8 cellular contexts compared by ENCODE assay signal in genomic region chr6:30683980-30684338, GRCh38. TPM values are rescaled to one million over a fixed set of nuclear protein-coding genes. Genes with fewer than 3 reads are reported as not detected.
A peak's percentile ranks its signal among the peaks of the same experiment; 100 is the strongest.
DNase-seq lines count a peak whose midpoint lies in the region; ATAC-seq and TF ChIP-seq lines count a peak whose summit lies in the region.

No MANE protein-coding gene starts in this region.

- BruUV-seq in Calu3 (replicated peaks; lab: Mats Ljungman, UMichigan): no TSS peak
- no TSS peak for BruUV-seq in Panc1 (replicated peaks; lab: Mats Ljungman, UMichigan)

- CTCF ChIA-PET in Calu3 (lab: Charles Lee): interaction anchor here (0.6 kb wide), 1 partner anchor 301 kb away, joined by 4 read pairs; no protein-coding TSS in a partner anchor
- CTCF ChIA-PET in Panc1 (lab: Charles Lee): interaction anchor here (0.7 kb wide), 1 partner anchor 43 kb away, joined by 5 read pairs; no protein-coding TSS in a partner anchor

- H3K4me3 Mint-ChIP-seq in Calu3 (ENCODE audit: low read depth, unreplicated experiment): peak overlapping the region; percentile 41

- TF ChIP-seq POLR2A in ovary (IDR thresholded peaks at IDR 0.05): no peak

- H3K9me3 Mint-ChIP-seq in Calu3 (ENCODE audit: low read depth, unreplicated experiment): no peaks in the 10 kb centered on the region

- H3K4me3 ChIP-seq in Panc1 (ENCODE audit: low read depth in 2 of 2, low read length in 2 of 2): peak overlapping the region; percentile 85 to 96
- peak overlapping the region; percentile 70 for H3K4me3 ChIP-seq in epithelial cell of esophagus (ENCODE audit: low read length)
- H3K4me3 ChIP-seq in ovary: peak overlapping the region; percentile 54

- H3K27me3 ChIP-seq in Panc1 (ENCODE audit: control insufficient read depth, insufficient read depth, low read length): no peaks in the 10 kb centered on the region
- no peaks in the 10 kb centered on the region for H3K27me3 ChIP-seq in ovary

- peak overlapping the region; percentile 96 for H3K27ac ChIP-seq in Panc1 (ENCODE audit: low read length)
- H3K27ac ChIP-seq in ovary: peak overlapping the region; percentile 95 to 96

- H3K27ac Mint-ChIP-seq in Calu3 (ENCODE audit: unreplicated experiment): peak overlapping the region; percentile 4

- in situ Hi-C loops in Panc1 (cut with HindIII; ENCODE audit: low pct_unique_long_range_greater_than_20kb, low sequenced_read_pairs): no loop called here

- H3K4me1 Mint-ChIP-seq in Calu3 (ENCODE audit: low read depth, unreplicated experiment): peaks cover 84% of the 10 kb centered on the region

- TF ChIP-seq CTCF in Calu3 (IDR thresholded peaks at IDR 0.05; ENCODE audit: unreplicated experiment) (no peak), Panc1 (IDR thresholded peaks at IDR 0.05) (no peak), epithelial cell of esophagus (IDR thresholded peaks at IDR 0.05; ENCODE audit: insufficient read depth, low read depth, low read length, missing control alignments) (no peak), ovary (IDR thresholded peaks at IDR 0.05) (no peak)

- no peak for ATAC-seq in Panc1
- ATAC-seq in left colon: no peak
- ATAC-seq in GM21619 (IDR thresholded peaks at IDR 0.05; ENCODE audit: unreplicated experiment): no peak

- DNase-seq in Calu3 (no peak), Panc1 (ENCODE audit: low read depth, low spot score) (no peak), epithelial cell of esophagus (ENCODE audit: low read depth) (peak; percentile 21), ovary (no peak), dedifferentiated amniotic fluid mesenchymal stem cell (ENCODE audit: extremely low spot score) (no peak), left colon (no peak)
- DNase-seq in stimulated activated CD4-positive, alpha-beta T cell treated with anti-CD3 and anti-CD28 coated beads, Interleukin-4, amount 100 ng/mL, for 1 hour: no peak

- H3K36me3 ChIP-seq in Panc1 (ENCODE audit: control insufficient read depth, insufficient read depth, low read length): no peaks in the 10 kb centered on the region
- no peaks in the 10 kb centered on the region for H3K36me3 ChIP-seq in ovary

- POLR2A ChIA-PET in Panc1 (lab: Charles Lee): no interaction called here

- intact Hi-C loops in Calu3 (cut with micrococcal nuclease; ENCODE audit: unreplicated experiment) (no loop called here), Panc1 (cut with micrococcal nuclease; ENCODE audit: unreplicated experiment) (loop anchor here (5.0 kb wide), 1 partner anchor 403 kb away; no protein-coding TSS in a partner anchor), ovary (cut with DNase I) (loop anchor here in 2 of 4 donors (10.0 kb wide), 1 partner anchor 201 kb away; the partner anchor contains the start of gene DDR1 (in 2 of the 2)), left colon (cut with DNase I, micrococcal nuclease) (no loop called here)

- no peaks in the 10 kb centered on the region for H3K27me3 Mint-ChIP-seq in Calu3 (ENCODE audit: unreplicated experiment)

- peaks cover 38% of the 10 kb centered on the region for H3K4me1 ChIP-seq in Panc1 (ENCODE audit: control insufficient read depth, insufficient read depth, low read length)
- peaks cover 15% of the 10 kb centered on the region for H3K4me1 ChIP-seq in ovary (ENCODE audit: insufficient read depth)

- H3K9me3 ChIP-seq in Panc1 (ENCODE audit: control insufficient read depth, insufficient read depth, low read depth, low read length): no peaks in the 10 kb centered on the region
- no peaks in the 10 kb centered on the region for H3K9me3 ChIP-seq in ovary

- 16 to 25% (median 24%) methylated on average over 2 of the region's 2 CpGs for WGBS in ovary, 3 donors

- no peak for TF ChIP-seq EP300 in ovary (IDR thresholded peaks at IDR 0.05)

- H3K36me3 Mint-ChIP-seq in Calu3 (ENCODE audit: insufficient read depth, unreplicated experiment): peaks cover 77% of the 10 kb centered on the region

RNA-seq across cellular contexts. Expression of gene PPP1R18, which starts 2.5 kb away (rescaled TPM):
- total RNA-seq in Calu3 (2022) (22.0 and 28.2 TPM in 2 replicates), Panc1 (2021; ENCODE audit: unreplicated experiment) (55.3 TPM), ovary (10 to 100 TPM; 14.7 to 86.4 (median 56.0) TPM), left colon (10 to 100 TPM in 1 of 2 donors, 1 to 10 TPM in 1; 6.3 to 16.7 TPM)
- 40.1 TPM for polyA plus RNA-seq in Panc1 (2012; ENCODE audit: insufficient read length)
- 10 to 100 TPM; 51.0 to 95.9 TPM for polyA plus RNA-seq in ovary

RNA-seq across cellular contexts. Expression of gene NRM, which starts 6.8 kb away (rescaled TPM):
- total RNA-seq in Calu3 (2022) (22.8 and 30.2 TPM in 2 replicates), Panc1 (2021; ENCODE audit: unreplicated experiment) (21.9 TPM), ovary (10 to 100 TPM in 5 of 7 donors, 1 to 10 TPM in 2; 3.4 to 23.2 (median 15.3) TPM), left colon (1 to 10 TPM; 4.6 to 5.4 TPM)
- 26.9 TPM for polyA plus RNA-seq in Panc1 (2012; ENCODE audit: insufficient read length)
- 10 to 100 TPM; 15.3 to 15.4 TPM for polyA plus RNA-seq in ovary

RNA-seq across cellular contexts. Expression of gene DHX16, which starts 11.2 kb away (rescaled TPM):
- 51.6 and 55.6 TPM in 2 replicates for total RNA-seq in Calu3 (2022)
- total RNA-seq in Panc1 (2021; ENCODE audit: unreplicated experiment): 44.5 TPM
- 56.6 TPM for polyA plus RNA-seq in Panc1 (2012; ENCODE audit: insufficient read length)
- 10 to 100 TPM; 18.0 to 27.4 (median 22.5) TPM for total RNA-seq in ovary
- 10 to 100 TPM; 19.3 to 27.4 TPM for polyA plus RNA-seq in ovary
- 10 to 100 TPM; 27.8 to 34.8 TPM for total RNA-seq in left colon

RNA-seq across cellular contexts. Expression of gene MDC1, which starts 33.1 kb away (rescaled TPM):
- total RNA-seq in Calu3 (2022): 62.4 and 66.6 TPM in 2 replicates
- total RNA-seq in Panc1 (2021; ENCODE audit: unreplicated experiment): 68.6 TPM
- 36.0 TPM for polyA plus RNA-seq in Panc1 (2012; ENCODE audit: insufficient read length)
- total RNA-seq in ovary: 10 to 100 TPM; 13.1 to 62.5 (median 43.9) TPM
- polyA plus RNA-seq in ovary: 10 to 100 TPM; 20.1 to 39.0 TPM
- 10 to 100 TPM; 11.1 to 16.3 TPM for total RNA-seq in left colon

RNA-seq across cellular contexts. Expression of gene TUBB, which starts 36.2 kb away (rescaled TPM):
- 967 and 1,123 TPM in 2 replicates for total RNA-seq in Calu3 (2022)
- total RNA-seq in Panc1 (2021; ENCODE audit: unreplicated experiment): 853 TPM
- 1,083 TPM for polyA plus RNA-seq in Panc1 (2012; ENCODE audit: insufficient read length)
- 100 to 1,000 TPM; 242 to 697 (median 630) TPM for total RNA-seq in ovary
- polyA plus RNA-seq in ovary: 100 to 1,000 TPM; 370 to 772 TPM
- 100 to 1,000 TPM; 149 to 195 TPM for total RNA-seq in left colon
